Comparison of ENCODE assay signal across 9 cellular contexts in the genomic region with DNA sequence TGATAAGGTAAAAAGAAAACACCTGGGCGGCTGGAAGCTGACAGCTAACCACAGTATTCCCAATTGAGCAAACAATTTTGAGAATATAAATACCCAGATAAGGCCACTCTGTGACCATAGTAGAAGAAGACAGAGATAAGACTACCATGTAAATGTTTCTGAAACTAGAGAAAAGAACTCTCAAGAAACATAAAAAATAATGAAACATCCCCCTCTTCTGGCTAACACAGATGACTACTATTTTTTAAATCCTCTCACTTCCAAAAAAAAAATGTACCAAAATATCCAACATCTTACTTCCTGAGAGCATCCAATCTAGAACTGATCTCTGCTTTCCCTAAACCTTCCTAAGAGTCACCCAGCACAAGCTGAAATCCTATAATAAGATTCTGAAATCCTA.
DNase-seq lines count a peak whose midpoint lies in the region; ATAC-seq, FAIRE-seq and TF ChIP-seq lines count a peak whose summit lies in the region.
"Had no signal": no experiment of that assay in that cellular context is flagged by ENCODE, and none has a peak within 500 bp of the region (broad histone marks: within the 10 kb centered on the region; RNA-seq: fewer than 3 reads in every experiment).

No MANE protein-coding gene starts in this region.

- in situ Hi-C loops in brain microvascular endothelial cell (cut with HindIII; ENCODE audit: low pct_ligation_motif_present, low sequenced_read_pairs) = no loop called here

- POLR2A ChIA-PET in activated CD8-positive, alpha-beta T cell treated with anti-CD3 and anti-CD28 coated beads, Interleukin-2, amount 10 ng/mL, durations not matched to agents 7 days and 5 days (lab: Charles Lee) = no interaction called here

- no peaks in the 10 kb centered on the region for H3K27me3 Mint-ChIP-seq in nephron (ENCODE audit: low read depth)
- peaks cover 6% of the 10 kb centered on the region for H3K27me3 Mint-ChIP-seq in activated CD8-positive, alpha-beta T cell treated with anti-CD3 and anti-CD28 coated beads, Interleukin-2, amount 10 ng/mL, durations not matched to agents 7 days and 5 days (ENCODE audit: low read depth)

- CTCF ChIA-PET in activated CD8-positive, alpha-beta T cell treated with anti-CD3 and anti-CD28 coated beads, Interleukin-2, amount 10 ng/mL, durations not matched to agents 7 days and 5 days (lab: Charles Lee) = interaction anchor here (4.0 kb wide), 1 partner anchor 113 kb away, joined by 30 read pairs; no protein-coding TSS in a partner anchor

- DNase-seq in NCI-H146 treated with DMSO at 0.1 percent for 48 hours (lab: John Stamatoyannopoulos, UW; ENCODE audit: unreplicated experiment) = peak; percentile 13
- DNase-seq in brain microvascular endothelial cell = no peak
- DNase-seq in activated CD8-positive, alpha-beta T cell treated with anti-CD3 and anti-CD28 coated beads, Interleukin-2, amount 10 ng/mL, durations not matched to agents 7 days and 5 days = no peak
- DNase-seq in stimulated activated naive CD8-positive, alpha-beta T cell treated with anti-CD3 and anti-CD28 coated beads, Interleukin-15, Interleukin-2, amounts not matched to agents 100 U/mL and 50 U/mL, for 24 hours = no peak
- DNase-seq in stimulated activated CD4-positive, alpha-beta T cell treated with anti-CD3 and anti-CD28 coated beads, Interleukin-2, amount 100 ng/mL, for 24 hours = no peak

- H3K27ac ChIP-seq in brain microvascular endothelial cell = no peak overlapping the region

- peak; percentile 87 for FAIRE-seq in G401.6 (lab: Jason Lieb, UNC)

- H3K4me3 Mint-ChIP-seq in nephron = no peak overlapping the region
- H3K4me3 Mint-ChIP-seq in activated CD8-positive, alpha-beta T cell treated with anti-CD3 and anti-CD28 coated beads, Interleukin-2, amount 10 ng/mL, durations not matched to agents 7 days and 5 days = no peak overlapping the region

- H3K36me3 Mint-ChIP-seq in nephron (ENCODE audit: low read depth) = peaks cover 4% of the 10 kb centered on the region
- H3K36me3 Mint-ChIP-seq in activated CD8-positive, alpha-beta T cell treated with anti-CD3 and anti-CD28 coated beads, Interleukin-2, amount 10 ng/mL, durations not matched to agents 7 days and 5 days (ENCODE audit: low read depth) = no peaks in the 10 kb centered on the region

- no peaks in the 10 kb centered on the region for H3K4me1 Mint-ChIP-seq in nephron
- no peaks in the 10 kb centered on the region for H3K4me1 Mint-ChIP-seq in activated CD8-positive, alpha-beta T cell treated with anti-CD3 and anti-CD28 coated beads, Interleukin-2, amount 10 ng/mL, durations not matched to agents 7 days and 5 days (ENCODE audit: low read depth)

- H3K9me3 Mint-ChIP-seq in nephron = no peaks in the 10 kb centered on the region
- H3K9me3 Mint-ChIP-seq in activated CD8-positive, alpha-beta T cell treated with anti-CD3 and anti-CD28 coated beads, Interleukin-2, amount 10 ng/mL, durations not matched to agents 7 days and 5 days (ENCODE audit: insufficient read depth) = no peaks in the 10 kb centered on the region

- H3K27me3 ChIP-seq in brain microvascular endothelial cell (replicated peaks) = no peaks in the 10 kb centered on the region

- TF ChIP-seq CTCF in brain microvascular endothelial cell (IDR thresholded peaks at IDR 0.05; ENCODE audit: low read depth, low read length, missing control alignments) (peak; percentile 11), nephron (IDR thresholded peaks at IDR 0.05; ENCODE audit: unreplicated experiment in 3 of 3) (peak in 2 of 3 experiments; percentile 24 to 54)

- no peak for ATAC-seq in activated CD8-positive, alpha-beta T cell treated with anti-CD3 and anti-CD28 coated beads, Interleukin-2, amount 10 ng/mL, durations not matched to agents 7 days and 5 days
- ATAC-seq in GM21529 (IDR thresholded peaks at IDR 0.05; ENCODE audit: unreplicated experiment) = no peak
- ATAC-seq in stimulated activated naive CD8-positive, alpha-beta T cell treated with anti-CD3 and anti-CD28 coated beads, Interleukin-15, Interleukin-2, amounts not matched to agents 100 U/mL and 50 U/mL, for 24 hours = no peak
- ATAC-seq: esophagus mucosa had no signal

- no peak overlapping the region for H3K27ac Mint-ChIP-seq in nephron
- no peak overlapping the region for H3K27ac Mint-ChIP-seq in activated CD8-positive, alpha-beta T cell treated with anti-CD3 and anti-CD28 coated beads, Interleukin-2, amount 10 ng/mL, durations not matched to agents 7 days and 5 days

- no peak overlapping the region for H3K4me3 ChIP-seq in brain microvascular endothelial cell (ENCODE audit: low read depth, low read length)

- no peaks in the 10 kb centered on the region for H3K36me3 ChIP-seq in brain microvascular endothelial cell (replicated peaks)
